Comparison of ENCODE assay signal across 19 cellular contexts in the genomic region with DNA sequence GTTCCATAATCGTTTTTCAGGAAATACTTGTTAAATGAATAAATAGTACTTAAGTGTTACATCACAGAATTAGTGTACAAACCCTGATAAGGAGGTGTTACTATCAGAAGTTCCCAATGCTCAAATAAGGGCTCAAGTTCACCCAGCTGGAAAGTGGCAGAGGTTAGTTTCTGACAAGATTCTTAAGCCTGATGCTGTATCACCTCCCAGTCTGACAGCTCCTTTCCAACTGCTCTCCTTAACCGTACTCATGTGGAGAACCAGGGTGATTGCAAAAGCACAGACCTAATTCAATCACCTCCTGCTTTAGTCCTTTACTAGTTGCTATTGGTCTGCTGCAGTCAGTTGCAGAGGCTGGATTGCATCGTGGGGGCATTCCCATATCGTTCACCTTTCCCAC.
DNase-seq lines count a peak whose midpoint lies in the region; ATAC-seq and TF ChIP-seq lines count a peak whose summit lies in the region.
"Had no signal": no experiment of that assay in that cellular context is flagged by ENCODE, and none has a peak within 500 bp of the region (broad histone marks: within the 10 kb centered on the region; RNA-seq: fewer than 3 reads in every experiment).

No MANE protein-coding gene starts in this region.

- ATAC-seq in activated CD8-positive, alpha-beta memory T cell treated with anti-CD3 and anti-CD28 coated beads, Interleukin-2, amount 10 ng/mL, durations not matched to agents 7 days and 5 days, result no peak
- ATAC-seq in left lung (peak; percentile 80), mucosa of descending colon (no peak), Right ventricle myocardium superior (ENCODE audit: poor library complexity) (no peak)

- peak; percentile 18 for DNase-seq in activated CD8-positive, alpha-beta memory T cell treated with anti-CD3 and anti-CD28 coated beads, Interleukin-2, amount 10 ng/mL, durations not matched to agents 7 days and 5 days
- DNase-seq in activated CD8-positive, alpha-beta memory T cell treated with anti-CD3 and anti-CD28 coated beads, Interleukin-2, amount 50 U/mL, for 4 hours, result no peak
- DNase-seq in ecto neural progenitor cell (ENCODE audit: low spot score) (peak; percentile 1), left lung (no peak), mucosa of descending colon (no peak), Right ventricle myocardium superior (no peak)
- DNase-seq in activated CD4-positive, alpha-beta T cell treated with anti-CD3 and anti-CD28 coated beads, Interleukin-2, amount 50 U/mL, for 48 hours, result no peak
- DNase-seq in stimulated activated CD4-positive, alpha-beta T cell treated with anti-CD3 and anti-CD28 coated beads, Interleukin-15, amount 100 ng/mL, for 24 hours, result no peak
- DNase-seq: 8988T; CD4-positive, alpha-beta memory T cell; DND-41; H7; Kasumi-1; NCI-H1105; NCI-H146; NCI-H2029; NCI-H524 treated with DMSO at 0.1 percent for 48 hours; NCI-H82 had no signal

- peaks cover 2% of the 10 kb centered on the region for H3K27me3 Mint-ChIP-seq in activated CD8-positive, alpha-beta memory T cell treated with anti-CD3 and anti-CD28 coated beads, Interleukin-2, amount 10 ng/mL, durations not matched to agents 7 days and 5 days

- no peak overlapping the region for H3K4me3 Mint-ChIP-seq in activated CD8-positive, alpha-beta memory T cell treated with anti-CD3 and anti-CD28 coated beads, Interleukin-2, amount 10 ng/mL, durations not matched to agents 7 days and 5 days
- H3K4me3 Mint-ChIP-seq: CD4-positive, alpha-beta memory T cell had no signal

- H3K36me3 Mint-ChIP-seq in activated CD8-positive, alpha-beta memory T cell treated with anti-CD3 and anti-CD28 coated beads, Interleukin-2, amount 10 ng/mL, durations not matched to agents 7 days and 5 days, result no peaks in the 10 kb centered on the region
- H3K36me3 Mint-ChIP-seq: CD4-positive, alpha-beta memory T cell had no signal

- no peak for TF ChIP-seq CTCF in left lung (IDR thresholded peaks at IDR 0.05)
- no peak for TF ChIP-seq CTCF in mucosa of descending colon (IDR thresholded peaks at IDR 0.05)

- H3K27ac Mint-ChIP-seq in activated CD8-positive, alpha-beta memory T cell treated with anti-CD3 and anti-CD28 coated beads, Interleukin-2, amount 10 ng/mL, durations not matched to agents 7 days and 5 days, result no peak overlapping the region
- H3K27ac Mint-ChIP-seq: CD4-positive, alpha-beta memory T cell had no signal

- peaks cover 0 to 6% of the 10 kb centered on the region in 2 donors for H3K4me1 ChIP-seq in left lung
- H3K4me1 ChIP-seq in mucosa of descending colon (ENCODE audit: low read depth), result no peaks in the 10 kb centered on the region

- CTCF ChIA-PET in activated CD8-positive, alpha-beta memory T cell treated with anti-CD3 and anti-CD28 coated beads, Interleukin-2, amount 10 ng/mL, durations not matched to agents 7 days and 5 days (lab: Charles Lee), result no interaction called here

- no peaks in the 10 kb centered on the region for H3K9me3 Mint-ChIP-seq in activated CD8-positive, alpha-beta memory T cell treated with anti-CD3 and anti-CD28 coated beads, Interleukin-2, amount 10 ng/mL, durations not matched to agents 7 days and 5 days (ENCODE audit: low read depth)

- H3K27ac ChIP-seq in left lung, result no peak overlapping the region
- H3K27ac ChIP-seq: BLaER1 treated with 17β-estradiol and CSF1 and Interleukin-3, amounts not matched to agents 10 nM and 100 nM had no signal

- intact Hi-C loops in left lung (cut with DNase I), result no loop called here
- intact Hi-C loops in mucosa of descending colon (cut with DNase I, micrococcal nuclease), result no loop called here
- intact Hi-C loops in Right ventricle myocardium superior (cut with DNase I), result no loop called here

- H3K4me1 Mint-ChIP-seq in activated CD8-positive, alpha-beta memory T cell treated with anti-CD3 and anti-CD28 coated beads, Interleukin-2, amount 10 ng/mL, durations not matched to agents 7 days and 5 days, result no peaks in the 10 kb centered on the region
- H3K4me1 Mint-ChIP-seq: CD4-positive, alpha-beta memory T cell had no signal

- peaks cover 0 to 3% of the 10 kb centered on the region in 2 donors for H3K27me3 ChIP-seq in left lung
- H3K27me3 ChIP-seq: BLaER1 treated with 17β-estradiol and CSF1 and Interleukin-3, amounts not matched to agents 10 nM and 100 nM had no signal

- H3K9me3 ChIP-seq in left lung, result no peaks in the 10 kb centered on the region
- H3K9me3 ChIP-seq in mucosa of descending colon, result no peaks in the 10 kb centered on the region

- H3K4me3 ChIP-seq in left lung (no peak overlapping the region), mucosa of descending colon (no peak overlapping the region)
- H3K4me3 ChIP-seq: BLaER1 treated with 17β-estradiol and CSF1 and Interleukin-3, amounts not matched to agents 10 nM and 100 nM had no signal

- H3K36me3 ChIP-seq in left lung, result no peaks in the 10 kb centered on the region
- no peaks in the 10 kb centered on the region for H3K36me3 ChIP-seq in mucosa of descending colon (ENCODE audit: low read depth)
- H3K36me3 ChIP-seq: BLaER1 treated with 17β-estradiol and CSF1 and Interleukin-3, amounts not matched to agents 10 nM and 100 nM had no signal

Comparison
In these comparisons a context has a peak if more than half of its experiments do, and no peak if none do; other contexts are left out.
1. DNase-seq: peak in activated CD8-positive, alpha-beta memory T cell treated with anti-CD3 and anti-CD28 coated beads, Interleukin-2, amount 10 ng/mL, durations not matched to agents 7 days and 5 days (single experiment) and ecto neural progenitor cell (single experiment); none in activated CD8-positive, alpha-beta memory T cell treated with anti-CD3 and anti-CD28 coated beads, Interleukin-2, amount 50 U/mL, for 4 hours (single experiment), left lung (0 of 2), activated CD4-positive, alpha-beta T cell treated with anti-CD3 and anti-CD28 coated beads, Interleukin-2, amount 50 U/mL, for 48 hours (0 of 2), stimulated activated CD4-positive, alpha-beta T cell treated with anti-CD3 and anti-CD28 coated beads, Interleukin-15, amount 100 ng/mL, for 24 hours (single experiment), mucosa of descending colon (0 of 3) and Right ventricle myocardium superior (single experiment).